In the genomic region with DNA sequence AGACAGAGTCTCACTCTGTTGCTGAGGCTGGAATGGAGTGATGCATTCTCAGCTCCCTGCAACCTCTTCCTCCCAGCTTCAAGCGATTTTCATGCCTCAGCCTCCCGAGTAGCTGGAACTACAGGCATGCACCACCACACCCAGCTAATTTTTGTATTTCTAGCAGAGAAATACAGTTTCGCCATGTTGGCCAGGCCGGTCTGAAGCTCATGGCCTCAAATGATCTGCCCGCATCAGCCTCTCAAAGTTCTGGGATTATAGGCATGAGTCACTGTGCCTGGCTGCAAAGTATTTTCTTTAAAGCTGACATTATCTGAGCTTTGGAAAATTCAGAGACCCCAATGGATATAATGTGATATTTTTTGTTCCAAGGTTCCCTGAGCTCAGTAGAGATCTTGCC, we compare ENCODE assay signal across 11 cellular contexts. TPM values are rescaled to one million over a fixed set of nuclear protein-coding genes. Genes with fewer than 3 reads are reported as not detected.
"Had no signal": no experiment of that assay in that cellular context is flagged by ENCODE, and none has a peak within 500 bp of the region (broad histone marks: within the 10 kb centered on the region; RNA-seq: fewer than 3 reads in every experiment).

No MANE protein-coding gene starts in this region.

- DNase-seq: GM23248, GOT3, H7, H9, HCEC 1CT, HFFc6 had no signal

- ATAC-seq: GM23338, HCT116 had no signal

- H2AFZ ChIP-seq: GM23248, GM23338 had no signal

- H3K4me3 ChIP-seq: GM23248, GM23338, HAP-1 had no signal

- H3K9ac ChIP-seq: GM23248 had no signal

- H3K4me2 ChIP-seq: GM23338 had no signal

- H3K27ac Mint-ChIP-seq: GM23338, H9, HFFc6 had no signal

- H3K27ac ChIP-seq: GM23248 had no signal

- H3K9me3 Mint-ChIP-seq: HFFc6 had no signal

- H3K36me3 ChIP-seq: HAP-1 had no signal

- H3K4me3 Mint-ChIP-seq: GM23338, H9, HFFc6 had no signal

- H3K4me1 ChIP-seq: HAP-1 had no signal

- H3K9me3 ChIP-seq: HAP-1 had no signal

RNA-seq across cellular contexts. Expression of a gene that starts 31.1 kb away (rescaled TPM):
- total RNA-seq: GM23248, H1, H4, HFFc6 had no signal
- polyA plus RNA-seq: GM23248 had no signal

RNA-seq across cellular contexts. Expression of a gene that starts 58.2 kb away (rescaled TPM):
- total RNA-seq: GM23248, H1, H4, H9 had no signal
- polyA plus RNA-seq: GM23248, GM23338, H1 had no signal
